21 cellular contexts compared by ENCODE assay signal in genomic region chr9:90969021-90969675, GRCh38.
DNase-seq lines count a peak whose midpoint lies in the region; ATAC-seq and TF ChIP-seq lines count a peak whose summit lies in the region.
"Had no signal": no experiment of that assay in that cellular context is flagged by ENCODE, and none has a peak within 500 bp of the region (broad histone marks: within the 10 kb centered on the region; RNA-seq: fewer than 3 reads in every experiment).

No MANE protein-coding gene starts in this region.

- TF ChIP-seq CTCF in mammary epithelial cell (conservative IDR thresholded peaks at IDR 0.05 in 1 of 2, IDR thresholded peaks at IDR 0.05 in 1 of 2; ENCODE audit: extremely low read depth in 1 of 2, insufficient read depth in 1 of 2, low read depth in 1 of 2, low read length in 2 of 2) (no peak), breast epithelium (IDR thresholded peaks at IDR 0.05) (no peak), prostate gland (IDR thresholded peaks at IDR 0.05) (no peak)

- no peak overlapping the region for H3K4me3 Mint-ChIP-seq in T-helper 17 cell
- H3K4me3 Mint-ChIP-seq: activated CD8-positive, alpha-beta T cell treated with anti-CD3 and anti-CD28 coated beads for 36 hours; activated naive CD8-positive, alpha-beta T cell treated with anti-CD3 and anti-CD28 coated beads, Interleukin-2, amount 10 ng/mL, durations not matched to agents 7 days and 5 days; activated T-cell treated with anti-CD3 and anti-CD28 coated beads, Interleukin-2, amount 50 U/mL, for 72 hours; CD8-positive, alpha-beta T cell; GM23338; nephron; stimulated activated naive CD8-positive, alpha-beta T cell treated with anti-CD3 and anti-CD28 coated beads, Interleukin-15, amount 100 ng/mL, for 72 hours had no signal

- H3K9ac ChIP-seq in mammary epithelial cell (ENCODE audit: insufficient read depth, low read length), result no peak overlapping the region

- peaks cover 3% of the 10 kb centered on the region for H3K4me1 Mint-ChIP-seq in T-helper 17 cell
- H3K4me1 Mint-ChIP-seq: activated naive CD8-positive, alpha-beta T cell treated with anti-CD3 and anti-CD28 coated beads, Interleukin-2, amount 10 ng/mL, durations not matched to agents 7 days and 5 days had no signal

- H3K4me3 ChIP-seq in mammary epithelial cell (replicated peaks in 1 of 3; ENCODE audit: insufficient read depth in 1 of 3, low read depth in 2 of 3, low read length in 3 of 3) (no peak overlapping the region), breast epithelium (no peak overlapping the region), prostate gland (no peak overlapping the region)
- H3K4me3 ChIP-seq: GM12878, GM23338, heart right ventricle had no signal

- peaks cover 51% of the 10 kb centered on the region for H3K27me3 Mint-ChIP-seq in T-helper 17 cell

- no peaks in the 10 kb centered on the region for H3K27me3 ChIP-seq in mammary epithelial cell (ENCODE audit: insufficient read depth, low read length)
- H3K27me3 ChIP-seq in breast epithelium, result no peaks in the 10 kb centered on the region
- H3K27me3 ChIP-seq in prostate gland (replicated peaks; ENCODE audit: insufficient read depth), result no peaks in the 10 kb centered on the region

- dilution Hi-C loops in mammary epithelial cell (cut with HindIII; ENCODE audit: low sequenced_read_pairs), result no loop called here

- 72% methylated on average over 8 of the region's 10 CpGs for WGBS in mammary epithelial cell (ENCODE audit: low coverage, missing lambda C conversion rate)
- WGBS in prostate gland, result 79% methylated on average over 9 of the region's 10 CpGs

- in situ Hi-C loops in mammary epithelial cell (cut with MboI; ENCODE audit: low sequenced_read_pairs in 2 of 2), result no loop called here

- H3K79me2 ChIP-seq in mammary epithelial cell (ENCODE audit: insufficient read depth, low read length), result no peaks in the 10 kb centered on the region

- H3K36me3 ChIP-seq in mammary epithelial cell (ENCODE audit: insufficient read depth, low read length) (no peaks in the 10 kb centered on the region), breast epithelium (no peaks in the 10 kb centered on the region), prostate gland (no peaks in the 10 kb centered on the region)
- H3K36me3 ChIP-seq: heart right ventricle had no signal

- TF ChIP-seq POLR2A in breast epithelium (IDR thresholded peaks at IDR 0.05) (no peak), prostate gland (IDR thresholded peaks at IDR 0.05) (no peak)

- DNase-seq in mammary epithelial cell (peak; percentile 77), breast epithelium (ENCODE audit: low spot score in 2 of 2) (no peak), NCI-H2171 (lab: John Stamatoyannopoulos, UW) (peak; percentile 64), T-helper 17 cell (no peak), prostate gland (ENCODE audit: low spot score) (no peak), HUDEP-2 (lab: John Stamatoyannopoulos, UW; ENCODE audit: unreplicated experiment in 76 of 76) (no peak)
- DNase-seq in effector CD4-positive, alpha-beta T cell, result no peak
- DNase-seq: ACHN; activated CD8-positive, alpha-beta T cell treated with anti-CD3 and anti-CD28 coated beads for 36 hours; activated naive CD8-positive, alpha-beta T cell treated with anti-CD3 and anti-CD28 coated beads, Interleukin-2, amount 10 ng/mL, durations not matched to agents 7 days and 5 days; activated T-cell treated with anti-CD3 and anti-CD28 coated beads, Interleukin-2, amount 50 U/mL, for 72 hours; CD8-positive, alpha-beta T cell; heart right ventricle; islet precursor cell; mesendoderm; NCI-H1930; stimulated activated naive CD8-positive, alpha-beta T cell treated with anti-CD3 and anti-CD28 coated beads, Interleukin-15, amount 100 ng/mL, for 72 hours had no signal

- H3K9me3 ChIP-seq in mammary epithelial cell (replicated peaks; ENCODE audit: insufficient read depth, low read length) (no peaks in the 10 kb centered on the region), breast epithelium (no peaks in the 10 kb centered on the region), T-helper 17 cell (ENCODE audit: control insufficient read depth, low read length, poor library complexity, severe bottlenecking) (no peaks in the 10 kb centered on the region), prostate gland (no peaks in the 10 kb centered on the region)
- H3K9me3 ChIP-seq: heart right ventricle had no signal

- no peak overlapping the region for H2AFZ ChIP-seq in mammary epithelial cell (ENCODE audit: low read depth, low read length)
- H2AFZ ChIP-seq: GM23338 had no signal

- peaks cover 52% of the 10 kb centered on the region for H3K4me1 ChIP-seq in mammary epithelial cell (ENCODE audit: insufficient read depth, low read length)
- no peaks in the 10 kb centered on the region for H3K4me1 ChIP-seq in breast epithelium
- H3K4me1 ChIP-seq in prostate gland (replicated peaks), result no peaks in the 10 kb centered on the region

- H3K27ac ChIP-seq in mammary epithelial cell (ENCODE audit: insufficient read depth, low read depth, low read length) (peak overlapping the region; percentile 85), breast epithelium (no peak overlapping the region), prostate gland (no peak overlapping the region)
- H3K27ac ChIP-seq: heart right ventricle had no signal

- CTCF ChIA-PET in mammary epithelial cell (lab: Charles Lee; ENCODE audit: low non-redundant PET), result interaction anchor here (0.6 kb wide), 1 partner anchor 16 kb away, joined by 3 read pairs; no protein-coding TSS in a partner anchor

- H3K4me2 ChIP-seq in mammary epithelial cell (ENCODE audit: insufficient read depth, low read depth, low read length), result peak overlapping the region; percentile 7
- H3K4me2 ChIP-seq: GM23338 had no signal

- no peaks in the 10 kb centered on the region for H4K20me1 ChIP-seq in mammary epithelial cell (ENCODE audit: insufficient read depth, low read length)

- peak overlapping the region; percentile 32 for H3K27ac Mint-ChIP-seq in T-helper 17 cell
- H3K27ac Mint-ChIP-seq: activated CD8-positive, alpha-beta T cell treated with anti-CD3 and anti-CD28 coated beads for 36 hours; activated naive CD8-positive, alpha-beta T cell treated with anti-CD3 and anti-CD28 coated beads, Interleukin-2, amount 10 ng/mL, durations not matched to agents 7 days and 5 days; activated T-cell treated with anti-CD3 and anti-CD28 coated beads, Interleukin-2, amount 50 U/mL, for 72 hours; CD8-positive, alpha-beta T cell; GM23338; nephron had no signal

- intact Hi-C loops in mammary epithelial cell (cut with micrococcal nuclease) (no loop called here), breast epithelium (cut with DNase I; ENCODE audit: low total_unique reads) (no loop called here), prostate gland (cut with DNase I) (no loop called here)

- no TSS peak for BruUV-seq in mammary epithelial cell (replicated peaks; lab: Mats Ljungman, UMichigan)

- ATAC-seq in T-helper 17 cell (no peak), GM18909 (IDR thresholded peaks at IDR 0.05; ENCODE audit: poor library complexity, unreplicated experiment) (no peak)
- ATAC-seq: activated CD8-positive, alpha-beta T cell treated with anti-CD3 and anti-CD28 coated beads for 36 hours; activated T-cell treated with anti-CD3 and anti-CD28 coated beads, Interleukin-2, amount 50 U/mL, for 72 hours; CD8-positive, alpha-beta T cell; GM12878; GM23338; heart right ventricle; stimulated activated naive CD8-positive, alpha-beta T cell treated with anti-CD3 and anti-CD28 coated beads, Interleukin-15, amount 100 ng/mL, for 72 hours had no signal

- no peaks in the 10 kb centered on the region for H3K36me3 Mint-ChIP-seq in T-helper 17 cell (ENCODE audit: low read depth)
- H3K36me3 Mint-ChIP-seq: activated naive CD8-positive, alpha-beta T cell treated with anti-CD3 and anti-CD28 coated beads, Interleukin-2, amount 10 ng/mL, durations not matched to agents 7 days and 5 days; CD8-positive, alpha-beta T cell had no signal

Comparison
In these comparisons a context has a peak if more than half of its experiments do, and no peak if none do; other contexts are left out.
1. DNase-seq: peak in mammary epithelial cell (single experiment) and NCI-H2171 (single experiment); none in breast epithelium (0 of 2), T-helper 17 cell (0 of 3), prostate gland (single experiment), effector CD4-positive, alpha-beta T cell (single experiment) and HUDEP-2 (0 of 76).